25 cellular contexts compared by ENCODE assay signal in genomic region chr15:60325905-60326304, GRCh38.
"Had no signal": no experiment of that assay in that cellular context is flagged by ENCODE, and none has a peak within 500 bp of the region (broad histone marks: within the 10 kb centered on the region; RNA-seq: fewer than 3 reads in every experiment).

No MANE protein-coding gene starts in this region.

- H3K4me3 Mint-ChIP-seq: activated B cell treated with CpG ODN at 0.5 μM for 24 hours; activated CD8-positive, alpha-beta T cell treated with anti-CD3 and anti-CD28 coated beads for 36 hours; activated naive CD4-positive, alpha-beta T cell treated with anti-CD3 and anti-CD28 coated beads, Interleukin-2, amount 50 U/mL, for 24 hours; activated naive CD8-positive, alpha-beta T cell treated with anti-CD3 and anti-CD28 coated beads, Interleukin-2, amount 50 U/mL, for 24 hours; activated T-cell treated with anti-CD3 and anti-CD28 coated beads, Interleukin-2, amount 50 U/mL, for 4 hours; activated T-helper 17 cell treated with anti-CD3 and anti-CD28 coated beads, Interleukin-2, amount 50 U/mL, for 72 hours; mesothelial cell of epicardium; naive B cell; neural crest cell; stimulated activated naive B cell treated with anti-CD40 and anti-IgM and Interleukin-4, amounts not matched to agents 10 μg/mL and 1 μg/mL and 100 μg/mL, for 72 hours had no signal

- H3K9me3 Mint-ChIP-seq: activated B cell treated with CpG ODN at 0.5 μM for 24 hours; activated CD8-positive, alpha-beta T cell treated with anti-CD3 and anti-CD28 coated beads for 36 hours; activated naive CD4-positive, alpha-beta T cell treated with anti-CD3 and anti-CD28 coated beads, Interleukin-2, amount 50 U/mL, for 24 hours; activated naive CD8-positive, alpha-beta T cell treated with anti-CD3 and anti-CD28 coated beads, Interleukin-2, amount 50 U/mL, for 24 hours; activated T-cell treated with anti-CD3 and anti-CD28 coated beads, Interleukin-2, amount 50 U/mL, for 4 hours; activated T-helper 17 cell treated with anti-CD3 and anti-CD28 coated beads, Interleukin-2, amount 50 U/mL, for 72 hours; mesothelial cell of epicardium; naive B cell; neural crest cell; stimulated activated naive B cell treated with anti-CD40 and anti-IgM and Interleukin-4, amounts not matched to agents 10 μg/mL and 1 μg/mL and 100 μg/mL, for 72 hours had no signal

- H3K27me3 ChIP-seq: thyroid gland, vagina had no signal

- H3K36me3 ChIP-seq: gastroesophageal sphincter, heart left ventricle, right atrium auricular region, stomach, thyroid gland, upper lobe of left lung, vagina had no signal

- H3K27ac Mint-ChIP-seq: activated B cell treated with CpG ODN at 0.5 μM for 24 hours; activated CD8-positive, alpha-beta T cell treated with anti-CD3 and anti-CD28 coated beads for 36 hours; activated naive CD4-positive, alpha-beta T cell treated with anti-CD3 and anti-CD28 coated beads, Interleukin-2, amount 50 U/mL, for 24 hours; activated naive CD8-positive, alpha-beta T cell treated with anti-CD3 and anti-CD28 coated beads, Interleukin-2, amount 50 U/mL, for 24 hours; activated T-helper 17 cell treated with anti-CD3 and anti-CD28 coated beads, Interleukin-2, amount 50 U/mL, for 72 hours; mesothelial cell of epicardium; naive B cell; stimulated activated naive B cell treated with anti-CD40 and anti-IgM and Interleukin-4, amounts not matched to agents 10 μg/mL and 1 μg/mL and 100 μg/mL, for 72 hours had no signal

- DNase-seq: activated B cell treated with CpG ODN at 0.5 μM for 24 hours; activated CD4-positive, alpha-beta T cell treated with anti-CD3 and anti-CD28 coated beads, Interleukin-2, amount 50 U/mL, for 1 hour; activated CD8-positive, alpha-beta T cell treated with anti-CD3 and anti-CD28 coated beads for 36 hours; activated gamma-delta T cell treated with Interleukin-2 at 50 U/mL for 16 hours; activated naive CD8-positive, alpha-beta T cell treated with anti-CD3 and anti-CD28 coated beads, Interleukin-2, amount 50 U/mL, for 24 hours; activated T-cell treated with anti-CD3 and anti-CD28 coated beads, Interleukin-2, amount 50 U/mL, for 4 hours; amygdala; caudate nucleus; cortex of kidney; heart left ventricle; naive B cell; occipital lobe; stimulated activated CD4-positive, alpha-beta T cell treated with anti-CD3 and anti-CD28 coated beads, Interleukin-15, amount 100 ng/mL, for 24 hours; stimulated activated CD4-positive, alpha-beta T cell treated with anti-CD3 and anti-CD28 coated beads, Interleukin-2, amount 100 ng/mL, for 24 hours; stimulated activated naive B cell treated with anti-CD40 and anti-IgM and Interleukin-4, amounts not matched to agents 10 μg/mL and 1 μg/mL and 100 μg/mL, for 72 hours; stomach; thyroid gland; upper lobe of left lung had no signal

- H3K36me3 Mint-ChIP-seq: activated naive CD4-positive, alpha-beta T cell treated with anti-CD3 and anti-CD28 coated beads, Interleukin-2, amount 50 U/mL, for 24 hours; mesothelial cell of epicardium; naive B cell; stimulated activated naive B cell treated with anti-CD40 and anti-IgM and Interleukin-4, amounts not matched to agents 10 μg/mL and 1 μg/mL and 100 μg/mL, for 72 hours had no signal

- ATAC-seq: activated CD8-positive, alpha-beta T cell treated with anti-CD3 and anti-CD28 coated beads for 36 hours; activated naive CD8-positive, alpha-beta T cell treated with anti-CD3 and anti-CD28 coated beads, Interleukin-2, amount 50 U/mL, for 24 hours; activated T-cell treated with anti-CD3 and anti-CD28 coated beads, Interleukin-2, amount 50 U/mL, for 4 hours; activated T-helper 17 cell treated with anti-CD3 and anti-CD28 coated beads, Interleukin-2, amount 50 U/mL, for 72 hours; gastroesophageal sphincter; heart left ventricle; stimulated activated naive B cell treated with anti-CD40 and anti-IgM and Interleukin-4, amounts not matched to agents 10 μg/mL and 1 μg/mL and 100 μg/mL, for 72 hours had no signal

- H3K4me1 ChIP-seq: gastroesophageal sphincter, right atrium auricular region, thyroid gland, vagina had no signal

- H3K4me3 ChIP-seq: gastroesophageal sphincter, heart left ventricle, right atrium auricular region, stomach, thyroid gland, upper lobe of left lung, vagina had no signal

- H3K27ac ChIP-seq: gastroesophageal sphincter, heart left ventricle, right atrium auricular region, stomach, thyroid gland, upper lobe of left lung, vagina had no signal

- H3K9me3 ChIP-seq: gastroesophageal sphincter, heart left ventricle, right atrium auricular region, stomach, thyroid gland, upper lobe of left lung, vagina had no signal

- H3K4me1 Mint-ChIP-seq: activated naive CD4-positive, alpha-beta T cell treated with anti-CD3 and anti-CD28 coated beads, Interleukin-2, amount 50 U/mL, for 24 hours; activated naive CD8-positive, alpha-beta T cell treated with anti-CD3 and anti-CD28 coated beads, Interleukin-2, amount 50 U/mL, for 24 hours; activated T-helper 17 cell treated with anti-CD3 and anti-CD28 coated beads, Interleukin-2, amount 50 U/mL, for 72 hours had no signal
